Comparison of ENCODE assay signal across 1 cellular context in the genomic region with DNA sequence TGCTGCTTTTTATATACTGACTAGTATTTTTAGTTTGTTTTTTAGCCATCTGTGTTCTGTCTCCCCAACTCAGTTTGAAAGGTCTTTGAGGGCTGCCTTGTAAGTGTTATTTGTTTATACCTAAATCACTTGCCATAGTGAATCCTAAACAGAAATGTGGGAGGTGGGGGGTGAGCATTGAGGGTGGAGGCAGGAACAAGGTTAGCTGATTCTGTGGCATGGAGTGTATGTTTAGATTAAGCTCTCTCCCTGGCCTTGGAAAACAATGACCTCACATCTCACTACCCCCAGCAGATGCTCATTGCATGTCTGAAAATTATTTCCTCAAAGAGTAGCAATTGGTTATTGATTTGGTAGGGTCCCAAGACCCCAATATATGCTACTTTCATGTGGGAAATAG.
TF ChIP-seq lines count a peak whose summit lies in the region.

No MANE protein-coding gene starts in this region.

TF ChIP-seq in H1, 55 proteins besides CTCF, POLR2A, EP300 and RAD21:
- TF ChIP-seq, protein P1, sequence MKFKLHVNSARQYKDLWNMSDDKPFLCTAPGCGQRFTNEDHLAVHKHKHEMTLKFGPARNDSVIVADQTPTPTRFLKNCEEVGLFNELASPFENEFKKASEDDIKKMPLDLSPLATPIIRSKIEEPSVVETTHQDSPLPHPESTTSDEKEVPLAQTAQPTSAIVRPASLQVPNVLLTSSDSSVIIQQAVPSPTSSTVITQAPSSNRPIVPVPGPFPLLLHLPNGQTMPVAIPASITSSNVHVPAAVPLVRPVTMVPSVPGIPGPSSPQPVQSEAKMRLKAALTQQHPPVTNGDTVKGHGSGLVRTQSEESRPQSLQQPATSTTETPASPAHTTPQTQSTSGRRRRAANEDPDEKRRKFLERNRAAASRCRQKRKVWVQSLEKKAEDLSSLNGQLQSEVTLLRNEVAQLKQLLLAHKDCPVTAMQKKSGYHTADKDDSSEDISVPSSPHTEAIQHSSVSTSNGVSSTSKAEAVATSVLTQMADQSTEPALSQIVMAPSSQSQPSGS (IDR thresholded peaks at IDR 0.05; ENCODE audit: low read length), result no peak
- TF ChIP-seq GTF2F1 (IDR thresholded peaks at IDR 0.05; ENCODE audit: borderline replicate concordance, low read depth, low read length) (no peak), POU5F1 (IDR thresholded peaks at IDR 0.05; ENCODE audit: low read depth, low read length) (no peak), EGR1 (IDR thresholded peaks at IDR 0.05; ENCODE audit: borderline replicate concordance, low read depth, low read length) (no peak), CBX5 (IDR thresholded peaks at IDR 0.05; ENCODE audit: low read depth, low read length) (no peak), BACH1 (IDR thresholded peaks at IDR 0.05; ENCODE audit: low read length) (no peak), SP2 (IDR thresholded peaks at IDR 0.05; ENCODE audit: low read length) (no peak), SP4 (IDR thresholded peaks at IDR 0.05; ENCODE audit: low read length) (no peak), YY1 (IDR thresholded peaks at IDR 0.05; ENCODE audit: low read depth, low read length) (no peak), HDAC6 (IDR thresholded peaks at IDR 0.05; ENCODE audit: low read depth, low read length) (no peak), MAFK (IDR thresholded peaks at IDR 0.05; ENCODE audit: low read depth, low read length) (no peak), CHD2 (IDR thresholded peaks at IDR 0.05; ENCODE audit: low read length) (no peak), RBBP5 (IDR thresholded peaks at IDR 0.05; ENCODE audit: borderline replicate concordance, low read depth, low read length) (no peak), ZNF274 (IDR thresholded peaks at IDR 0.05; ENCODE audit: borderline replicate concordance, extremely low read depth, low read length) (no peak), SAP30 (IDR thresholded peaks at IDR 0.05; ENCODE audit: insufficient read depth, insufficient replicate concordance, low read length) (no peak), SP1 (IDR thresholded peaks at IDR 0.05; ENCODE audit: low read depth, low read length) (no peak), NANOG (IDR thresholded peaks at IDR 0.05; ENCODE audit: insufficient read depth, low read depth, low read length, poor library complexity, severe bottlenecking) (no peak)
- TF ChIP-seq, protein P2, sequence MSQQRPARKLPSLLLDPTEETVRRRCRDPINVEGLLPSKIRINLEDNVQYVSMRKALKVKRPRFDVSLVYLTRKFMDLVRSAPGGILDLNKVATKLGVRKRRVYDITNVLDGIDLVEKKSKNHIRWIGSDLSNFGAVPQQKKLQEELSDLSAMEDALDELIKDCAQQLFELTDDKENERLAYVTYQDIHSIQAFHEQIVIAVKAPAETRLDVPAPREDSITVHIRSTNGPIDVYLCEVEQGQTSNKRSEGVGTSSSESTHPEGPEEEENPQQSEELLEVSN (IDR thresholded peaks at IDR 0.05), result no peak
